ENCODE assay signal across 16 cellular contexts in genomic region chr19:15108845-15109767, GRCh38. TPM values are rescaled to one million over a fixed set of nuclear protein-coding genes. Genes with fewer than 3 reads are reported as not detected.
DNase-seq lines count a peak whose midpoint lies in the region; ATAC-seq and TF ChIP-seq lines count a peak whose summit lies in the region.
"Had no signal": no experiment of that assay in that cellular context is flagged by ENCODE, and none has a peak within 500 bp of the region (broad histone marks: within the 10 kb centered on the region; RNA-seq: fewer than 3 reads in every experiment).

No MANE protein-coding gene starts in this region.

- TF ChIP-seq CTCF in MCF 10A (IDR thresholded peaks at IDR 0.05; ENCODE audit: unreplicated experiment) = no peak
- TF ChIP-seq CTCF in mammary epithelial cell (conservative IDR thresholded peaks at IDR 0.05 in 1 of 2, IDR thresholded peaks at IDR 0.05 in 1 of 2; ENCODE audit: extremely low read depth in 1 of 2, insufficient read depth in 1 of 2, low read depth in 1 of 2, low read length in 2 of 2) = no peak
- TF ChIP-seq CTCF in coronary artery (IDR thresholded peaks at IDR 0.05) = no peak
- no peak for TF ChIP-seq CTCF in nephron (IDR thresholded peaks at IDR 0.05; ENCODE audit: unreplicated experiment in 3 of 3)
- no peak for TF ChIP-seq CTCF in upper lobe of left lung (IDR thresholded peaks at IDR 0.05)

- in situ Hi-C loops in mammary epithelial cell (cut with MboI; ENCODE audit: low sequenced_read_pairs in 2 of 2) = no loop called here

- no peak overlapping the region for H3K4me3 Mint-ChIP-seq in MCF 10A (ENCODE audit: unreplicated experiment)
- H3K4me3 Mint-ChIP-seq in nephron = peak overlapping the region; percentile 84 to 91 (median 87)
- no peak overlapping the region for H3K4me3 Mint-ChIP-seq in effector memory CD8-positive, alpha-beta T cell

- ATAC-seq in upper lobe of left lung (ENCODE audit: low FRiP score in 2 of 2) (no peak), GM21786 (IDR thresholded peaks at IDR 0.05; ENCODE audit: unreplicated experiment) (no peak)
- no peak for ATAC-seq in effector memory CD8-positive, alpha-beta T cell (replicated peaks)
- ATAC-seq: foreskin keratinocyte had no signal

- H2AFZ ChIP-seq in mammary epithelial cell (ENCODE audit: low read depth, low read length) = no peak overlapping the region

- no peaks in the 10 kb centered on the region for H4K20me1 ChIP-seq in mammary epithelial cell (ENCODE audit: insufficient read depth, low read length)

- H3K9me3 ChIP-seq in mammary epithelial cell (replicated peaks; ENCODE audit: insufficient read depth, low read length) = no peaks in the 10 kb centered on the region
- H3K9me3 ChIP-seq in upper lobe of left lung = peaks cover 0 to 3% (median 0%) of the 10 kb centered on the region in 4 donors
- H3K9me3 ChIP-seq: ovary, suprapubic skin had no signal

- BruUV-seq in MCF 10A (replicated peaks; lab: Mats Ljungman, UMichigan) = no TSS peak
- no TSS peak for BruUV-seq in mammary epithelial cell (replicated peaks; lab: Mats Ljungman, UMichigan)

- H3K79me2 ChIP-seq in mammary epithelial cell (ENCODE audit: insufficient read depth, low read length) = peaks cover 28% of the 10 kb centered on the region

- dilution Hi-C loops in mammary epithelial cell (cut with HindIII; ENCODE audit: low sequenced_read_pairs) = loop anchor here (5.0 kb wide), 2 partner anchors 73 to 102 kb away; no protein-coding TSS in a partner anchor

- no peaks in the 10 kb centered on the region for H3K27me3 ChIP-seq in mammary epithelial cell (ENCODE audit: insufficient read depth, low read length)
- H3K27me3 ChIP-seq in upper lobe of left lung = peaks cover 0 to 3% (median 0%) of the 10 kb centered on the region in 4 donors
- H3K27me3 ChIP-seq: foreskin keratinocyte, ovary, suprapubic skin had no signal

- no peaks in the 10 kb centered on the region for H3K27me3 Mint-ChIP-seq in MCF 10A (ENCODE audit: insufficient read depth, unreplicated experiment)
- no peaks in the 10 kb centered on the region for H3K27me3 Mint-ChIP-seq in nephron (ENCODE audit: low read depth)
- peaks cover 25 to 50% of the 10 kb centered on the region in 2 donors for H3K27me3 Mint-ChIP-seq in effector memory CD8-positive, alpha-beta T cell

- H3K4me1 Mint-ChIP-seq in MCF 10A (ENCODE audit: insufficient read depth, unreplicated experiment) (peaks cover 15% of the 10 kb centered on the region), nephron (peaks cover 10% of the 10 kb centered on the region)
- H3K4me1 Mint-ChIP-seq in effector memory CD8-positive, alpha-beta T cell (ENCODE audit: low read depth in 2 of 2) = peaks cover 4 to 6% of the 10 kb centered on the region in 2 donors

- H3K4me1 ChIP-seq in mammary epithelial cell (ENCODE audit: insufficient read depth, low read length) (peaks cover 7% of the 10 kb centered on the region), upper lobe of left lung (peaks cover 9 to 20% (median 14%) of the 10 kb centered on the region in 4 donors)
- H3K4me1 ChIP-seq: foreskin keratinocyte had no signal

- H3K9me3 Mint-ChIP-seq in MCF 10A (ENCODE audit: unreplicated experiment) (peaks cover 6% of the 10 kb centered on the region), nephron (peaks cover 12% of the 10 kb centered on the region)
- peaks cover 5 to 7% of the 10 kb centered on the region in 2 donors for H3K9me3 Mint-ChIP-seq in effector memory CD8-positive, alpha-beta T cell

- H3K4me3 ChIP-seq in mammary epithelial cell (replicated peaks in 1 of 3; ENCODE audit: insufficient read depth in 1 of 3, low read depth in 2 of 3, low read length in 3 of 3) (no peak overlapping the region), coronary artery (peak overlapping the region; percentile 99), upper lobe of left lung (peak overlapping the region in 3 of 4 donors; percentile 81 to 96 (median 83))

- no peak for TF ChIP-seq EP300 in upper lobe of left lung (IDR thresholded peaks at IDR 0.05)

- intact Hi-C loops in MCF 10A (cut with micrococcal nuclease) (no loop called here), mammary epithelial cell (cut with micrococcal nuclease) (no loop called here)

- H3K36me3 Mint-ChIP-seq in MCF 10A (ENCODE audit: insufficient read depth, unreplicated experiment) (peaks cover 30% of the 10 kb centered on the region), nephron (ENCODE audit: low read depth) (peaks cover 31% of the 10 kb centered on the region)
- no peaks in the 10 kb centered on the region for H3K36me3 Mint-ChIP-seq in effector memory CD8-positive, alpha-beta T cell (ENCODE audit: insufficient read depth)

- H3K9ac ChIP-seq in mammary epithelial cell (ENCODE audit: insufficient read depth, low read length) = no peak overlapping the region

- peak overlapping the region; percentile 88 for H3K27ac Mint-ChIP-seq in MCF 10A (ENCODE audit: low read depth, unreplicated experiment)
- peak overlapping the region; percentile 73 to 85 (median 79) for H3K27ac Mint-ChIP-seq in nephron
- H3K27ac Mint-ChIP-seq in effector memory CD8-positive, alpha-beta T cell = no peak overlapping the region

- TF ChIP-seq POLR2A in upper lobe of left lung (IDR thresholded peaks at IDR 0.05) = no peak

- H3K27ac ChIP-seq in mammary epithelial cell (ENCODE audit: insufficient read depth, low read depth, low read length) (no peak overlapping the region), coronary artery (peak overlapping the region; percentile 75 to 99), upper lobe of left lung (peak overlapping the region; percentile 44 to 94 (median 91))
- H3K27ac ChIP-seq: foreskin keratinocyte had no signal

- POLR2A ChIA-PET in MCF 10A (lab: Yijun Ruan, JAX) = interaction anchor here (0.5 to 0.6 kb wide), 3 partner anchors 7 to 1367 kb away, joined by 3 read pairs; no protein-coding TSS in a partner anchor

- peaks cover 6% of the 10 kb centered on the region for H3K36me3 ChIP-seq in mammary epithelial cell (ENCODE audit: insufficient read depth, low read length)
- H3K36me3 ChIP-seq in upper lobe of left lung = peaks cover 0 to 54% (median 45%) of the 10 kb centered on the region in 4 donors
- H3K36me3 ChIP-seq: ovary had no signal

- no peak overlapping the region for H3K4me2 ChIP-seq in mammary epithelial cell (ENCODE audit: insufficient read depth, low read depth, low read length)

- DNase-seq in MCF 10A (ENCODE audit: unreplicated experiment) (no peak), mammary epithelial cell (no peak), coronary artery (ENCODE audit: low spot score) (no peak), upper lobe of left lung (peak in 1 of 2 donors; percentile 80), CD1c-positive myeloid dendritic cell (ENCODE audit: extremely low spot score) (no peak)
- no peak for DNase-seq in effector memory CD8-positive, alpha-beta T cell
- DNase-seq: activated CD4-positive, alpha-beta T cell treated with anti-CD3 and anti-CD28 coated beads, Interleukin-2, amount 50 U/mL, for 4 hours; activated gamma-delta T cell; cerebellar nuclear complex; foreskin keratinocyte; NCI-H187; ovary; T-helper 2 cell had no signal

- 94% methylated on average over 14 of the region's 21 CpGs for WGBS in mammary epithelial cell (ENCODE audit: low coverage, missing lambda C conversion rate)
- WGBS in upper lobe of left lung, 2 donors = 76 to 83% methylated on average over 2 to 9 of the region's 21 CpGs

- CTCF ChIA-PET in MCF 10A (lab: Yijun Ruan, JAX) (interaction anchor here (0.9 to 1.2 kb wide), 2 partner anchors 17 to 41 kb away, joined by 3 read pairs; no protein-coding TSS in a partner anchor), mammary epithelial cell (lab: Charles Lee; ENCODE audit: low non-redundant PET) (no interaction called here)

RNA-seq across cellular contexts. Expression of gene SYDE1, which starts 1.9 kb away (rescaled TPM):
- 22.6 and 24.2 TPM in 2 replicates for total RNA-seq in MCF 10A (2022)
- 10 to 100 TPM; 10.7 to 11.0 TPM for total RNA-seq in mammary epithelial cell
- 17.3 TPM for polyA plus RNA-seq in mammary epithelial cell
- 17.7 TPM for polyA minus RNA-seq in mammary epithelial cell
- total RNA-seq in upper lobe of left lung = 10 to 100 TPM in 5 of 6 donors, 1 to 10 TPM in 1; 7.0 to 28.4 (median 14.2) TPM

RNA-seq across cellular contexts. Expression of gene OR1I1, which starts 27.1 kb away (rescaled TPM):
- total RNA-seq in MCF 10A (2022) = not detected in 2 replicates
- not detected for total RNA-seq in mammary epithelial cell
- polyA plus RNA-seq in mammary epithelial cell = not detected
- not detected for polyA minus RNA-seq in mammary epithelial cell
- total RNA-seq in upper lobe of left lung = not detected
- total RNA-seq: foreskin keratinocyte, ovary, suprapubic skin had no signal
- polyA plus RNA-seq: foreskin keratinocyte, ovary had no signal

RNA-seq across cellular contexts. Expression of gene CASP14, which starts 59.8 kb away (rescaled TPM):
- total RNA-seq in MCF 10A (2022) (not detected in 2 replicates), mammary epithelial cell (10 to 100 TPM in 1 of 2 donors, 1 to 10 TPM in 1; 2.2 to 27.6 TPM), upper lobe of left lung (not detected)
- polyA plus RNA-seq in mammary epithelial cell = 207 TPM
- 136 TPM for polyA minus RNA-seq in mammary epithelial cell
- total RNA-seq: ovary had no signal
- polyA plus RNA-seq: ovary had no signal

Comparison
In these comparisons a context has a peak if more than half of its experiments do, and no peak if none do; other contexts are left out.
1. H3K27ac Mint-ChIP-seq: peak in MCF 10A (single experiment) and nephron (3 of 3); none in effector memory CD8-positive, alpha-beta T cell (0 of 2).
2. H3K4me3 Mint-ChIP-seq: peak in nephron (3 of 3); none in MCF 10A (single experiment) and effector memory CD8-positive, alpha-beta T cell (0 of 2).
3. H3K4me3 ChIP-seq: peak in coronary artery (single experiment) and upper lobe of left lung (3 of 4); none in mammary epithelial cell (0 of 3).